ENCODE assay signal across 27 cellular contexts in genomic region chr3:56064684-56065083, GRCh38.
DNase-seq lines count a peak whose midpoint lies in the region; ATAC-seq, FAIRE-seq and TF ChIP-seq lines count a peak whose summit lies in the region.
"Had no signal": no experiment of that assay in that cellular context is flagged by ENCODE, and none has a peak within 500 bp of the region (broad histone marks: within the 10 kb centered on the region; RNA-seq: fewer than 3 reads in every experiment).

No MANE protein-coding gene starts in this region.

- no peaks in the 10 kb centered on the region for H3K79me2 ChIP-seq in HepG2 (ENCODE audit: insufficient read depth, low read length)
- H3K79me2 ChIP-seq in endothelial cell of umbilical vein (ENCODE audit: control insufficient read depth, insufficient read depth, low read length), result no peaks in the 10 kb centered on the region

- TF ChIP-seq CTCF in HepG2 (CRISPR knock-in tag; IDR thresholded peaks at IDR 0.05) (no peak), right lobe of liver (IDR thresholded peaks at IDR 0.05) (no peak), endothelial cell of umbilical vein (IDR thresholded peaks at IDR 0.05; ENCODE audit: extremely low read depth in 1 of 2, insufficient read depth in 1 of 2, low read depth in 1 of 2, low read length in 2 of 2) (no peak), heart left ventricle (IDR thresholded peaks at IDR 0.05) (no peak)

- H3K4me1 ChIP-seq in HepG2 (ENCODE audit: insufficient read depth, low read length) (no peaks in the 10 kb centered on the region), right lobe of liver (no peaks in the 10 kb centered on the region), endothelial cell of umbilical vein (ENCODE audit: control insufficient read depth, extremely low read depth, insufficient read depth, low read length) (peaks cover 8% of the 10 kb centered on the region), heart left ventricle (no peaks in the 10 kb centered on the region)
- H3K4me1 ChIP-seq: BE2C, SJSA1 had no signal

- H3K4me2 ChIP-seq in HepG2 (ENCODE audit: low read depth, low read length) (no peak overlapping the region), endothelial cell of umbilical vein (ENCODE audit: insufficient read depth, low read length) (no peak overlapping the region)

- H3K9ac ChIP-seq in HepG2 (ENCODE audit: insufficient read depth, low read depth, low read length) (no peak overlapping the region), endothelial cell of umbilical vein (replicated peaks; ENCODE audit: extremely low read depth, insufficient read depth, low read length) (no peak overlapping the region)

- intact Hi-C loops in HepG2 (cut with micrococcal nuclease; ENCODE audit: unreplicated experiment) (no loop called here), right lobe of liver (cut with DNase I) (no loop called here), endothelial cell of umbilical vein (cut with micrococcal nuclease) (no loop called here), heart left ventricle (cut with DNase I) (no loop called here)

- dilution Hi-C loops in endothelial cell of umbilical vein (cut with MboI; ENCODE audit: extremely low pct_ligation_motif_present, low sequenced_read_pairs), result no loop called here

- TF ChIP-seq EP300 in HepG2 (IDR thresholded peaks at IDR 0.05; ENCODE audit: low read depth in 2 of 2, low read length in 2 of 2) (no peak), HepG2 (CRISPR knock-in tag; IDR thresholded peaks at IDR 0.05; ENCODE audit: borderline replicate concordance) (no peak)

- POLR2A ChIA-PET in HepG2 (lab: Yijun Ruan, JAX) (no interaction called here), endothelial cell of umbilical vein (lab: Charles Lee) (no interaction called here)

- H4K20me1 ChIP-seq in HepG2 (ENCODE audit: insufficient read depth, low read length) (no peaks in the 10 kb centered on the region), endothelial cell of umbilical vein (replicated peaks; ENCODE audit: control insufficient read depth, extremely low read depth, insufficient read depth, low read length) (no peaks in the 10 kb centered on the region)

- BruUV-seq in HepG2 (replicated peaks; lab: Mats Ljungman, UMichigan) (no TSS peak), endothelial cell of umbilical vein (replicated peaks; lab: Mats Ljungman, UMichigan) (no TSS peak)

- H2AFZ ChIP-seq in HepG2 (ENCODE audit: low read length) (no peak overlapping the region), endothelial cell of umbilical vein (ENCODE audit: low read depth, low read length) (no peak overlapping the region)

- H3K27me3 ChIP-seq in HepG2 (ENCODE audit: control insufficient read depth in 1 of 2, insufficient read depth in 2 of 2, low read length in 2 of 2) (no peaks in the 10 kb centered on the region; a peak in 1 of 5 replicates), right lobe of liver (no peaks in the 10 kb centered on the region), endothelial cell of umbilical vein (ENCODE audit: control insufficient read depth in 2 of 2, insufficient read depth in 2 of 2, low read length in 2 of 2) (no peaks in the 10 kb centered on the region), heart left ventricle (no peaks in the 10 kb centered on the region)
- H3K27me3 ChIP-seq: BE2C, SJSA1 had no signal

- TF ChIP-seq RAD21 in HepG2 (CRISPR knock-in tag; IDR thresholded peaks at IDR 0.05), result no peak

- FAIRE-seq in HepG2 (lab: Jason Lieb, UNC) (no peak), endothelial cell of umbilical vein (lab: Jason Lieb, UNC) (peak; percentile 54)
- FAIRE-seq: A204.1, D721Med, H54 had no signal

- no peaks in the 10 kb centered on the region for H3K9me1 ChIP-seq in endothelial cell of umbilical vein (replicated peaks; ENCODE audit: control insufficient read depth, extremely low read depth, insufficient read depth, low read length)

- H3K9me3 ChIP-seq in HepG2 (ENCODE audit: low read length) (no peaks in the 10 kb centered on the region), right lobe of liver (no peaks in the 10 kb centered on the region), endothelial cell of umbilical vein (replicated peaks; ENCODE audit: control insufficient read depth, insufficient read depth, low read length) (no peaks in the 10 kb centered on the region), heart left ventricle (peaks cover 0 to 15% (median 0%) of the 10 kb centered on the region in 12 donors)
- H3K9me3 ChIP-seq: BE2C, SJSA1 had no signal

- TF ChIP-seq POLR2A in HepG2 (IDR thresholded peaks at IDR 0.05; ENCODE audit: insufficient read depth in 1 of 2, low read depth in 2 of 2, low read length in 2 of 2) (no peak), right lobe of liver (IDR thresholded peaks at IDR 0.05) (no peak), endothelial cell of umbilical vein (IDR thresholded peaks at IDR 0.05; ENCODE audit: low read depth, low read length) (no peak), heart left ventricle (IDR thresholded peaks at IDR 0.05) (no peak)

- ATAC-seq in HepG2 (no peak), right lobe of liver (no peak), HG03039 (IDR thresholded peaks at IDR 0.05; ENCODE audit: unreplicated experiment) (no peak), heart left ventricle (no peak), HG03025 (IDR thresholded peaks at IDR 0.05; ENCODE audit: low FRiP score, unreplicated experiment) (no peak)
- ATAC-seq: Panc1, Right ventricle myocardium inferior had no signal

- H3K27ac ChIP-seq in HepG2 (ENCODE audit: extremely low read length, insufficient read depth, low read length), result no peak overlapping the region
- no peak overlapping the region for H3K27ac ChIP-seq in right lobe of liver
- no peak overlapping the region for H3K27ac ChIP-seq in endothelial cell of umbilical vein (ENCODE audit: insufficient read depth, low read depth, low read length)
- no peak overlapping the region for H3K27ac ChIP-seq in heart left ventricle
- H3K27ac ChIP-seq: HL-60, SJSA1 had no signal

- H3K4me3 ChIP-seq in HepG2 (replicated peaks in 1 of 3; ENCODE audit: insufficient read depth in 1 of 3, low read depth in 2 of 3, low read length in 3 of 3) (no peak overlapping the region), right lobe of liver (no peak overlapping the region), endothelial cell of umbilical vein (replicated peaks in 1 of 3; ENCODE audit: insufficient read depth in 1 of 3, low read depth in 1 of 3, low read length in 3 of 3) (no peak overlapping the region), heart left ventricle (no peak overlapping the region)
- H3K4me3 ChIP-seq: SJSA1 had no signal

- no peaks in the 10 kb centered on the region for H3K36me3 ChIP-seq in HepG2 (replicated peaks in 1 of 2; ENCODE audit: control insufficient read depth in 1 of 2, insufficient read depth in 2 of 2, low read length in 2 of 2)
- H3K36me3 ChIP-seq in right lobe of liver, result no peaks in the 10 kb centered on the region
- H3K36me3 ChIP-seq in endothelial cell of umbilical vein (ENCODE audit: control insufficient read depth in 2 of 2, extremely low read depth in 1 of 2, insufficient read depth in 2 of 2, low read length in 2 of 2), result no peaks in the 10 kb centered on the region
- no peaks in the 10 kb centered on the region for H3K36me3 ChIP-seq in heart left ventricle
- H3K36me3 ChIP-seq: BE2C, SJSA1 had no signal

- in situ Hi-C loops in HepG2 (cut with HindIII; ENCODE audit: extremely low pct_ligation_motif_present, low pct_unique_long_range_greater_than_20kb), result no loop called here

- CTCF ChIA-PET in HepG2 (lab: Yijun Ruan, JAX; ENCODE audit: low intra/inter-chr PET ratio, low total read pairs), result no interaction called here
- CTCF ChIA-PET in endothelial cell of umbilical vein (lab: Charles Lee), result interaction anchor here (0.7 to 1.4 kb wide), 3 partner anchors 9 to 239 kb away, joined by 3 to 5 read pairs (median 3); no protein-coding TSS in a partner anchor

- DNase-seq in HepG2 (ENCODE audit: low spot score) (no peak), right lobe of liver (no peak), RPMI7951 (ENCODE audit: low read depth) (peak; percentile 13), endothelial cell of umbilical vein (ENCODE audit: low read depth, low spot score) (peak; percentile 31), NCI-H1436 (lab: John Stamatoyannopoulos, UW) (no peak), heart left ventricle (no peak)
- DNase-seq: BE2C; DMS79; KG1; MV-4-11; NCI-H1105 treated with DMSO at 0.1 percent for 48 hours; NCI-H1694; NCI-H2081; NCI-H2171; NCI-H345; NCI-H524; NCI-H774; NK-92 treated with Interleukin-12 subunit alpha and Interleukin-12 subunit beta, amount 100 ng/mL, for 24 hours had no signal

TF ChIP-seq in endothelial cell of umbilical vein, 7 proteins besides CTCF, POLR2A, EP300 and RAD21:
- TF ChIP-seq GATA2 (IDR thresholded peaks at IDR 0.05; ENCODE audit: insufficient read depth, insufficient read length, low read depth, low read length) (no peak), POLR2AphosphoS5 (IDR thresholded peaks at IDR 0.05; ENCODE audit: insufficient read depth, low read depth, low read length) (no peak), FOS (IDR thresholded peaks at IDR 0.05; ENCODE audit: borderline replicate concordance, insufficient read depth, low read length) (peak; percentile 69), EZH2 (IDR thresholded peaks at IDR 0.05; ENCODE audit: borderline replicate concordance, low read depth, low read length, severe bottlenecking) (no peak), MAX (IDR thresholded peaks at IDR 0.05; ENCODE audit: insufficient read depth, insufficient read length) (no peak), MYC (IDR thresholded peaks at IDR 0.05; ENCODE audit: low read depth, low read length) (no peak), JUN (IDR thresholded peaks at IDR 0.05; ENCODE audit: borderline replicate concordance, insufficient read depth, insufficient read length, low read depth) (peak; percentile 40)

Comparison
In these comparisons a context has a peak if more than half of its experiments do, and no peak if none do; other contexts are left out.
1. DNase-seq: peak in RPMI7951 (single experiment) and endothelial cell of umbilical vein (single experiment); none in HepG2 (single experiment), right lobe of liver (0 of 3), NCI-H1436 (single experiment) and heart left ventricle (0 of 5).